ENCODE assay signal across 8 cellular contexts in the genomic region with DNA sequence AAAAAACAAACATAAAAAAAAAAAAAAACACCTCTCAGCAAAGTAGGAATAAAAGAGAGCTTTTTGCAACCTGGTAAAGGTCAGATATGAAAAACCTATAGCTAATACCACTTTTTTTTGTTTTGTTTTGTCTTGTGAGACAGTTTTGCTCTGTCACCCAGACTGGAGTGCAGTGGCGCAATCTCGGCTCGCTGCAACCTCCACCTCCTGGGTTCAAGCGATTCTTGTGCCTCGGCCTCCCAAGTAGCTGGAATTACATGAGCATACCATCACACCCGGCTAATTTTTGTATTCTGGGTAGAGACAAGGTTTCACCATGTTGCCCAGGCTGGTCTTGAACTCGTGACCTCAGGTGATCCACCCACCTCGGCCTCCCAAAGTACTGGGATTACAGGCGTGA. TPM values are rescaled to one million over a fixed set of nuclear protein-coding genes. Genes with fewer than 3 reads are reported as not detected.
A peak's percentile ranks its signal among the peaks of the same experiment; 100 is the strongest.
DNase-seq lines count a peak whose midpoint lies in the region; ATAC-seq, FAIRE-seq and TF ChIP-seq lines count a peak whose summit lies in the region.
"Not testable (repeated sequence)": the region's sequence is repeated elsewhere in the genome, so short reads cannot be mapped to it uniquely, and the experiment has no call there.

No MANE protein-coding gene starts in this region.

- not testable (repeated sequence) for H3K27me3 ChIP-seq in GM12878 (replicated peaks in 1 of 2; ENCODE audit: control insufficient read depth in 2 of 2, insufficient read depth in 2 of 2, low read length in 1 of 2); lower lobe of right lung (ENCODE audit: low read depth); psoas muscle (ENCODE audit: insufficient read depth in 3 of 3, low read length in 2 of 3); spleen (replicated peaks in 1 of 7); aorta (ENCODE audit: control insufficient read depth in 1 of 2, insufficient read depth in 2 of 2, low read length in 1 of 2)

- H3K4me3 ChIP-seq in GM12878; lower lobe of right lung; psoas muscle; aorta (ENCODE audit: low read length in 2 of 2): not testable (repeated sequence)
- peak overlapping the region in 1 of 8 donors; percentile 34 for H3K4me3 ChIP-seq in spleen

- H3K4me1 Mint-ChIP-seq in IgD-negative memory B cell, result peaks cover 44 to 72% (median 67%) of the 10 kb centered on the region in 3 donors

- SMC1A ChIA-PET in GM12878 (lab: Charles Lee; ENCODE audit: uncharacterized antibody, unreplicated experiment), result interaction anchor here (0.8 to 1.3 kb wide), 2 partner anchors 9 to 41 kb away, joined by 3 to 4 read pairs; no protein-coding TSS in a partner anchor

- not testable (repeated sequence) for ATAC-seq in GM12878; Right ventricle myocardium superior (ENCODE audit: poor library complexity); lower lobe of right lung; psoas muscle; aorta (ENCODE audit: low FRiP score)

- RAD21 ChIA-PET in GM12878 (lab: Charles Lee; ENCODE audit: unreplicated experiment), result interaction anchor here (0.6 to 1.2 kb wide), 3 partner anchors 12 to 460 kb away, joined by 3 to 5 read pairs (median 3); a partner anchor contains a TSS

- peak overlapping the region; percentile 44; the same call in 1 of the 2 replicates for H3K27ac ChIP-seq in C4-2B
- not testable (repeated sequence) for H3K27ac ChIP-seq in GM12878 (ENCODE audit: control insufficient read depth, insufficient read depth); aorta (ENCODE audit: low read depth in 1 of 2, low read length in 2 of 2)
- H3K27ac ChIP-seq in lower lobe of right lung, result peak overlapping the region; percentile 42
- H3K27ac ChIP-seq in psoas muscle, result peak overlapping the region; percentile 93
- H3K27ac ChIP-seq in spleen, result peak overlapping the region in 7 of 8 donors; percentile 64 to 97 (median 91)

- not testable (repeated sequence) for TF ChIP-seq EP300 in GM12878 (IDR thresholded peaks at IDR 0.05; ENCODE audit: borderline replicate concordance in 1 of 2, control insufficient read depth in 1 of 2, low read depth in 2 of 2, low read length in 2 of 2)

- H3K9me3 Mint-ChIP-seq in IgD-negative memory B cell, result not testable (repeated sequence)

- not testable (repeated sequence) for TF ChIP-seq RAD21 in GM12878 (IDR thresholded peaks at IDR 0.05; ENCODE audit: insufficient read depth, low read depth, low read length)

- DNase-seq in GM12878 (ENCODE audit: low read depth, low spot score), result not testable (repeated sequence)
- DNase-seq in Right ventricle myocardium superior (peak; percentile 42), lower lobe of right lung (peak; percentile 58), psoas muscle (peak in 1 of 2 donors; percentile 34), spleen (peak; percentile 77), aorta (peak; percentile 20 to 24)

- CTCF ChIA-PET in GM12878 (lab: Yijun Ruan, JAX), result interaction anchor here (0.6 to 3.4 kb wide), 7 partner anchors 8 to 48 kb away, joined by 3 to 22 read pairs (median 3); no protein-coding TSS in a partner anchor

- not testable (repeated sequence) for H3K27me3 Mint-ChIP-seq in IgD-negative memory B cell

- BruUV-seq in GM12878 (replicated peaks; lab: Mats Ljungman, UMichigan), result not testable (repeated sequence)

- POLR2A ChIA-PET in GM12878 (lab: Charles Lee), result interaction anchor here (0.6 to 1.2 kb wide), 2 partner anchors 9 to 462 kb away, joined by 3 to 7 read pairs; no protein-coding TSS in a partner anchor

- intact Hi-C loops in GM12878 (cut with micrococcal nuclease; ENCODE audit: unreplicated experiment), result loop anchor here (5.0 to 10.0 kb wide), 2 partner anchors 292 to 360 kb away; a partner anchor contains a TSS
- intact Hi-C loops in Right ventricle myocardium superior (cut with DNase I); lower lobe of right lung (cut with DNase I); psoas muscle (cut with DNase I); spleen (cut with DNase I; ENCODE audit: low total_unique reads); aorta (cut with DNase I): not testable (repeated sequence)

- not testable (repeated sequence) for H3K9ac ChIP-seq in GM12878 (ENCODE audit: control insufficient read depth, insufficient read depth, low read length)

- FAIRE-seq in GM12878 (lab: Jason Lieb, UNC), result not testable (repeated sequence)

- TF ChIP-seq CTCF in C4-2B (conservative IDR thresholded peaks at IDR 0.05); GM12878 (IDR thresholded peaks at IDR 0.05 in 2 of 3, conservative IDR thresholded peaks at IDR 0.05 in 1 of 3; ENCODE audit: control insufficient read depth in 2 of 3, extremely low read depth in 1 of 3, insufficient read depth in 1 of 3, low read depth in 3 of 3, low read length in 3 of 3); lower lobe of right lung (IDR thresholded peaks at IDR 0.05); psoas muscle (IDR thresholded peaks at IDR 0.05); spleen (IDR thresholded peaks at IDR 0.05 in 8 of 11, conservative IDR thresholded peaks at IDR 0.05 in 3 of 11): not testable (repeated sequence)

- H4K20me1 ChIP-seq in GM12878 (ENCODE audit: control insufficient read depth, insufficient read depth), result not testable (repeated sequence)

- H3K9me3 ChIP-seq in GM12878 (replicated peaks; ENCODE audit: control insufficient read depth, insufficient read depth, low read length); lower lobe of right lung; psoas muscle; spleen; aorta (ENCODE audit: control insufficient read depth, low read length): not testable (repeated sequence)

- peak overlapping the region; percentile 62; the same call in 1 of the 2 replicates for H3K4me2 ChIP-seq in GM12878 (ENCODE audit: control insufficient read depth, insufficient read depth)

- peak overlapping the region in 1 of 4 donors; percentile 94 for H3K4me3 Mint-ChIP-seq in IgD-negative memory B cell

- H2AFZ ChIP-seq in GM12878 (ENCODE audit: control insufficient read depth, low read depth, low read length), result not testable (repeated sequence)

- peak overlapping the region in 2 of 3 donors; percentile 84 to 99 for H3K27ac Mint-ChIP-seq in IgD-negative memory B cell

- TF ChIP-seq POLR2A in GM12878 (IDR thresholded peaks at IDR 0.05; ENCODE audit: low read depth, low read length); spleen (IDR thresholded peaks at IDR 0.05): not testable (repeated sequence)

- not testable (repeated sequence) for H3K36me3 Mint-ChIP-seq in IgD-negative memory B cell

- peaks cover 80% of the 10 kb centered on the region for H3K79me2 ChIP-seq in GM12878 (ENCODE audit: control insufficient read depth, insufficient read depth, low read length)

- H3K36me3 ChIP-seq in GM12878 (ENCODE audit: control insufficient read depth in 2 of 2, insufficient read depth in 2 of 2, low read length in 1 of 2); lower lobe of right lung; psoas muscle (ENCODE audit: insufficient read depth in 1 of 2, low read depth in 1 of 2); spleen; aorta (ENCODE audit: control insufficient read depth in 1 of 2, insufficient read depth in 2 of 2, low read length in 1 of 2): not testable (repeated sequence)

- H3K4me1 ChIP-seq in GM12878 (ENCODE audit: control insufficient read depth, insufficient read depth, low read length), result peaks cover 54% of the 10 kb centered on the region
- peaks cover 72% of the 10 kb centered on the region for H3K4me1 ChIP-seq in lower lobe of right lung
- H3K4me1 ChIP-seq in psoas muscle, result peaks cover 46% of the 10 kb centered on the region
- peaks cover 39 to 100% (median 98%) of the 10 kb centered on the region in 6 donors for H3K4me1 ChIP-seq in spleen
- H3K4me1 ChIP-seq in aorta (ENCODE audit: control insufficient read depth in 1 of 2, insufficient read depth in 2 of 2, low read length in 2 of 2), result not testable (repeated sequence)

- in situ Hi-C loops in GM12878 (cut with MboI), result not testable (repeated sequence)

- WGBS in GM12878 (ENCODE audit: insufficient coverage, insufficient replicate concordance, low lambda C conversion rate, missing lambda C conversion rate), result 81% methylated on average over 9 of the region's 9 CpGs
- 80 to 91% (median 88%) methylated on average over 9 of the region's 9 CpGs for WGBS in psoas muscle, 3 donors
- 66 to 85% (median 82%) methylated on average over 9 of the region's 9 CpGs for WGBS in spleen, 5 donors
- 94% methylated on average over 9 of the region's 9 CpGs for WGBS in aorta, 2 donors

RNA-seq across cellular contexts. Expression of a gene that starts 5.7 kb away (rescaled TPM):
- 6.1 TPM for polyA plus RNA-seq in IgD-negative memory B cell
- 30.8 and 36.7 TPM in 2 replicates for total RNA-seq in GM12878 (2013; cell fraction: nucleolus; rRNA removed)
- 12.9 and 13.9 TPM in 2 replicates for total RNA-seq in GM12878 (2014; rRNA removed)
- total RNA-seq in GM12878 (2014; rRNA removed; fragmentation: Illumina TruSeq; extraction: Trizol), result 10.2 and 10.7 TPM in 2 replicates
- total RNA-seq in GM12878 (2021), result 47.8 and 49.3 TPM in 2 replicates
- 5.2 TPM for polyA plus RNA-seq in GM12878 (2011; ENCODE audit: low read depth)
- polyA plus RNA-seq in GM12878 (2011; rRNA removed), result 6.3 and 12.3 TPM in 2 replicates
- polyA plus RNA-seq in GM12878 (2011; cell fraction: cytosol; rRNA removed), result 12.7 and 14.8 TPM in 2 replicates
- polyA plus RNA-seq in GM12878 (2011; cell fraction: nucleus; rRNA removed), result 133 and 156 TPM in 2 replicates
- 23.1 and 27.7 TPM in 2 replicates for polyA plus RNA-seq in GM12878 (2012)
- polyA plus RNA-seq in GM12878 (2014; fragmentation: Illumina TruSeq; extraction: Trizol), result 3.6 and 10.8 TPM in 2 replicates
- under 1 TPM; 0.13 to 0.42 TPM for polyA plus RNA-seq in GM12878 (2014; fragmentation: Nextera tagmentation; extraction: Ambion mirVana)
- 35.8 and 48.5 TPM in 2 replicates for polyA plus RNA-seq in GM12878 (2014; rRNA removed)
- polyA plus RNA-seq in GM12878 (2016; fragmentation: Nextera tagmentation; extraction: Ambion mirVana), result 1 to 10 TPM; 2.9 to 3.9 TPM
- polyA minus RNA-seq in GM12878 (2011; rRNA and poly(A)+ RNA removed), result 13.1 and 29.2 TPM in 2 replicates
- 13.3 and 17.2 TPM in 2 replicates for polyA minus RNA-seq in GM12878 (2011; cell fraction: cytosol; rRNA and poly(A)+ RNA removed)
- 20.7 and 34.6 TPM in 2 replicates for polyA minus RNA-seq in GM12878 (2011; cell fraction: nucleus; rRNA and poly(A)+ RNA removed)
- 26.7 TPM for total RNA-seq in Right ventricle myocardium superior
- total RNA-seq in lower lobe of right lung, result 56.7 TPM
- 100 to 1,000 TPM in 1 of 4 donors, 10 to 100 TPM in 3; 41.7 to 322 (median 77.6) TPM for total RNA-seq in psoas muscle
- 10 to 100 TPM; 37.1 to 67.1 (median 52.2) TPM for polyA plus RNA-seq in psoas muscle
- total RNA-seq in spleen, result 100 to 1,000 TPM in 2 of 7 donors, 10 to 100 TPM in 5; 34.4 to 104 (median 81.4) TPM
- polyA plus RNA-seq in spleen, result 10 to 100 TPM; 30.6 to 86.4 (median 71.0) TPM
- total RNA-seq in aorta, result 10 to 100 TPM; 51.7 to 81.3 TPM
- 100 to 1,000 TPM in 1 of 2 donors, 1 to 10 TPM in 1; 9.3 to 162 TPM for polyA plus RNA-seq in aorta
